In the genomic region with DNA sequence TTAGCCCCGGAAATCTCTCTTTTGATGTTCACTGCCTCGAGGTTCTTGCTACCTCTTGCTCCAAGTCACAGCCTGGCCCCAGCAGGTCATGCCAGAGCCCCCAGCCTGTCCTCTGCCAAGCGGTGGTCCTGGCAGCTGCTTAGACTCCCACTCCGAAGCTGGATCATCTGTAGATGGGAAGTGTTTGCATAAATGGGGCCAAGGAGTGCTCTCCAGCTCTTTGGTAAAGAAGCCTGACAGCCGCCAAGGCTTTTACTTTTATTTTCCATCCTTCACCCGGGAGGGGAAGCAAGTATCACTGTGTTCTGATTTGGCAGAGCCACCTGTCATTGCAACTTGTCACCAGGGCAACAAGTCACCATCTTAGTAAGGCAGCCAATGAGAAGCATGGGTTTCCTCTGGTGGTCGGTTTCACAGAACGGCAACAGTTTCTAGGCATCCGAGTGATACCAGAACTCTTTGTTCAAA, we compare ENCODE assay signal across 10 cellular contexts. TPM values are rescaled to one million over a fixed set of nuclear protein-coding genes. Genes with fewer than 3 reads are reported as not detected.
DNase-seq lines count a peak whose midpoint lies in the region; ATAC-seq and TF ChIP-seq lines count a peak whose summit lies in the region.
"Had no signal": no experiment of that assay in that cellular context is flagged by ENCODE, and none has a peak within 500 bp of the region (broad histone marks: within the 10 kb centered on the region; RNA-seq: fewer than 3 reads in every experiment).

No MANE protein-coding gene starts in this region.

- H2BK120ac ChIP-seq in neuronal stem cell (ENCODE audit: low read depth, low read length) = no peak overlapping the region

- POLR2A ChIA-PET in activated CD4-positive, alpha-beta memory T cell treated with anti-CD3 and anti-CD28 coated beads, Interleukin-2, amount 10 ng/mL, durations not matched to agents 7 days and 5 days (lab: Charles Lee) = interaction anchor here (1.1 to 1.4 kb wide), 2 partner anchors 22 to 28 kb away, joined by 3 to 5 read pairs; partner anchors contain the start of genes PET100 and TRAPPC5

- no peak overlapping the region for H3K18ac ChIP-seq in neuronal stem cell (ENCODE audit: low read length)

- H3K4me1 ChIP-seq in neuronal stem cell (ENCODE audit: control insufficient read depth in 2 of 2, insufficient read depth in 1 of 2, low read depth in 1 of 2, low read length in 2 of 2) (peaks cover 0 to 2% of the 10 kb centered on the region in 2 donors), breast epithelium (no peaks in the 10 kb centered on the region)
- H3K4me1 ChIP-seq: SJSA1 had no signal

- H3K4me3 Mint-ChIP-seq in activated CD4-positive, alpha-beta memory T cell treated with anti-CD3 and anti-CD28 coated beads, Interleukin-2, amount 10 ng/mL, durations not matched to agents 7 days and 5 days = peak overlapping the region; percentile 47

- peak; percentile 80 for ATAC-seq in HG03135 (IDR thresholded peaks at IDR 0.05; ENCODE audit: unreplicated experiment)
- ATAC-seq in GM21367 (IDR thresholded peaks at IDR 0.05; ENCODE audit: unreplicated experiment) = no peak

- H3K27ac ChIP-seq in neuronal stem cell (replicated peaks; ENCODE audit: low read length) (no peak overlapping the region), breast epithelium (no peak overlapping the region)
- H3K27ac ChIP-seq: SJSA1 had no signal

- H3K27me3 Mint-ChIP-seq in activated CD4-positive, alpha-beta memory T cell treated with anti-CD3 and anti-CD28 coated beads, Interleukin-2, amount 10 ng/mL, durations not matched to agents 7 days and 5 days = no peaks in the 10 kb centered on the region

- WGBS in neuronal stem cell (ENCODE audit: extremely low coverage in 2 of 2, insufficient read length in 2 of 2, insufficient replicate concordance in 1 of 2), 2 donors = no CpG with 5 or more reads among the region's 9 CpGs

- H2AFZ ChIP-seq in neuronal stem cell (ENCODE audit: low read length) = peak overlapping the region; percentile 79

- H3K23ac ChIP-seq in neuronal stem cell (ENCODE audit: low read depth, low read length, poor library complexity) = no peak overlapping the region

- H3K9me3 ChIP-seq in neuronal stem cell (replicated peaks in 1 of 2; ENCODE audit: control insufficient read depth in 2 of 2, insufficient read depth in 1 of 2, low read depth in 1 of 2, low read length in 2 of 2) (no peaks in the 10 kb centered on the region), breast epithelium (no peaks in the 10 kb centered on the region)
- H3K9me3 ChIP-seq: SJSA1 had no signal

- H3K14ac ChIP-seq in neuronal stem cell (ENCODE audit: low read length) = no peak overlapping the region

- peak overlapping the region; percentile 38 for H3K27ac Mint-ChIP-seq in activated CD4-positive, alpha-beta memory T cell treated with anti-CD3 and anti-CD28 coated beads, Interleukin-2, amount 10 ng/mL, durations not matched to agents 7 days and 5 days

- intact Hi-C loops in breast epithelium (cut with DNase I; ENCODE audit: low total_unique reads) = no loop called here

- H4K91ac ChIP-seq in neuronal stem cell (ENCODE audit: low read depth, low read length, poor library complexity) = no peak overlapping the region

- no peak for TF ChIP-seq CTCF in breast epithelium (IDR thresholded peaks at IDR 0.05)

- H2BK5ac ChIP-seq in neuronal stem cell (ENCODE audit: low read length) = no peak overlapping the region

- no peak overlapping the region for H3K4me3 ChIP-seq in neuronal stem cell (ENCODE audit: low read length in 2 of 2)
- no peak overlapping the region for H3K4me3 ChIP-seq in breast epithelium
- H3K4me3 ChIP-seq: SJSA1 had no signal

- no peak overlapping the region for H3K9ac ChIP-seq in neuronal stem cell (ENCODE audit: low read depth, low read length, poor library complexity)

- no peak for TF ChIP-seq POLR2A in breast epithelium (IDR thresholded peaks at IDR 0.05)

- no peak overlapping the region for H2BK12ac ChIP-seq in neuronal stem cell (ENCODE audit: low read length)

- no peak overlapping the region for H3K4me2 ChIP-seq in neuronal stem cell (ENCODE audit: insufficient read depth, low read length, poor library complexity, severe bottlenecking)

- H3K4me1 Mint-ChIP-seq in activated CD4-positive, alpha-beta memory T cell treated with anti-CD3 and anti-CD28 coated beads, Interleukin-2, amount 10 ng/mL, durations not matched to agents 7 days and 5 days = peaks cover 16% of the 10 kb centered on the region

- H3K79me1 ChIP-seq in neuronal stem cell (ENCODE audit: low read depth, low read length) = peaks cover 1% of the 10 kb centered on the region

- no peak overlapping the region for H2BK15ac ChIP-seq in neuronal stem cell (ENCODE audit: low read length)

- DNase-seq in NCI-H82 (lab: John Stamatoyannopoulos, UW) (peak; percentile 51), NCI-H82 treated with DMSO at 0.1 percent for 48 hours (lab: John Stamatoyannopoulos, UW; ENCODE audit: unreplicated experiment) (no peak), neuronal stem cell (ENCODE audit: low spot score) (no peak), breast epithelium (ENCODE audit: low spot score in 2 of 2) (no peak), ureter (ENCODE audit: low spot score) (no peak)
- peak; percentile 53 for DNase-seq in activated CD4-positive, alpha-beta memory T cell treated with anti-CD3 and anti-CD28 coated beads, Interleukin-2, amount 10 ng/mL, durations not matched to agents 7 days and 5 days

- no peak overlapping the region for H4K8ac ChIP-seq in neuronal stem cell (ENCODE audit: low read depth, low read length)

- H3K36me3 ChIP-seq in neuronal stem cell (replicated peaks in 1 of 2; ENCODE audit: control insufficient read depth in 2 of 2, insufficient read depth in 2 of 2, low read length in 2 of 2) (no peaks in the 10 kb centered on the region), breast epithelium (no peaks in the 10 kb centered on the region)
- H3K36me3 ChIP-seq: SJSA1 had no signal

- CTCF ChIA-PET in activated CD4-positive, alpha-beta memory T cell treated with anti-CD3 and anti-CD28 coated beads, Interleukin-2, amount 10 ng/mL, durations not matched to agents 7 days and 5 days (lab: Charles Lee) = interaction anchor here (1.6 to 2.2 kb wide), 2 partner anchors 23 to 211 kb away, joined by 3 to 9 read pairs; partner anchors contain the start of gene TRAPPC5

- H2AK5ac ChIP-seq in neuronal stem cell (ENCODE audit: low read depth, low read length) = peak overlapping the region; percentile 5

- no peaks in the 10 kb centered on the region for H3K27me3 ChIP-seq in neuronal stem cell (ENCODE audit: control insufficient read depth in 3 of 3, insufficient read depth in 3 of 3, low read depth in 1 of 3, low read length in 3 of 3)
- H3K27me3 ChIP-seq in breast epithelium = no peaks in the 10 kb centered on the region

- H3K9me3 Mint-ChIP-seq in activated CD4-positive, alpha-beta memory T cell treated with anti-CD3 and anti-CD28 coated beads, Interleukin-2, amount 10 ng/mL, durations not matched to agents 7 days and 5 days = no peaks in the 10 kb centered on the region

- no peak overlapping the region for H3K4ac ChIP-seq in neuronal stem cell (ENCODE audit: low read length)

- no peaks in the 10 kb centered on the region for H3K36me3 Mint-ChIP-seq in activated CD4-positive, alpha-beta memory T cell treated with anti-CD3 and anti-CD28 coated beads, Interleukin-2, amount 10 ng/mL, durations not matched to agents 7 days and 5 days (ENCODE audit: low read depth)

RNA-seq across cellular contexts. Expression of gene RETN, which starts 10.6 kb away (rescaled TPM):
- not detected for total RNA-seq in activated CD4-positive, alpha-beta memory T cell treated with anti-CD3 and anti-CD28 coated beads, Interleukin-2, amount 10 ng/mL, durations not matched to agents 7 days and 5 days
- polyA plus RNA-seq in neuronal stem cell (2013, experiment 1 of 2) = not detected
- polyA plus RNA-seq in neuronal stem cell (2013, experiment 2 of 2) = not detected
- total RNA-seq in breast epithelium (not detected), ureter (not detected)
- total RNA-seq: SJSA1 had no signal
- polyA plus RNA-seq: AG04450 had no signal

RNA-seq across cellular contexts. Expression of gene MCEMP1, which starts 18.6 kb away (rescaled TPM):
- not detected for total RNA-seq in activated CD4-positive, alpha-beta memory T cell treated with anti-CD3 and anti-CD28 coated beads, Interleukin-2, amount 10 ng/mL, durations not matched to agents 7 days and 5 days
- not detected for polyA plus RNA-seq in neuronal stem cell (2013, experiment 1 of 2)
- not detected for polyA plus RNA-seq in neuronal stem cell (2013, experiment 2 of 2)
- total RNA-seq in breast epithelium = 1 to 10 TPM in 2 of 3 donors, not detected in 1; 1.0 to 2.4 TPM
- not detected for total RNA-seq in ureter
- total RNA-seq: SJSA1 had no signal
- polyA plus RNA-seq: AG04450 had no signal

RNA-seq across cellular contexts. Expression of gene STXBP2, which starts 21.3 kb away (rescaled TPM):
- total RNA-seq in activated CD4-positive, alpha-beta memory T cell treated with anti-CD3 and anti-CD28 coated beads, Interleukin-2, amount 10 ng/mL, durations not matched to agents 7 days and 5 days = 100 to 1,000 TPM; 169 to 171 TPM
- polyA plus RNA-seq in neuronal stem cell (2013, experiment 1 of 2) = 15.8 TPM
- polyA plus RNA-seq in neuronal stem cell (2013, experiment 2 of 2) = 14.9 TPM
- total RNA-seq in breast epithelium = 10 to 100 TPM; 15.4 to 55.3 (median 37.0) TPM
- 122 TPM for total RNA-seq in ureter

RNA-seq across cellular contexts. Expression of gene TRAPPC5, which starts 22.4 kb away (rescaled TPM):
- total RNA-seq in activated CD4-positive, alpha-beta memory T cell treated with anti-CD3 and anti-CD28 coated beads, Interleukin-2, amount 10 ng/mL, durations not matched to agents 7 days and 5 days = 10 to 100 TPM; 92.5 to 94.7 TPM
- 57.8 TPM for polyA plus RNA-seq in neuronal stem cell (2013, experiment 1 of 2)
- 52.6 TPM for polyA plus RNA-seq in neuronal stem cell (2013, experiment 2 of 2)
- total RNA-seq in breast epithelium (10 to 100 TPM; 34.7 to 84.0 (median 62.6) TPM), ureter (80.8 TPM)

RNA-seq across cellular contexts. Expression of gene PCP2, which starts 24.7 kb away (rescaled TPM):
- 1 to 10 TPM; 1.9 to 2.1 TPM for total RNA-seq in activated CD4-positive, alpha-beta memory T cell treated with anti-CD3 and anti-CD28 coated beads, Interleukin-2, amount 10 ng/mL, durations not matched to agents 7 days and 5 days
- not detected for polyA plus RNA-seq in neuronal stem cell (2013, experiment 1 of 2)
- not detected for polyA plus RNA-seq in neuronal stem cell (2013, experiment 2 of 2)
- 1 to 10 TPM in 2 of 3 donors, not detected in 1; 4.9 to 6.7 TPM for total RNA-seq in breast epithelium
- 1.7 TPM for total RNA-seq in ureter
- total RNA-seq: SJSA1 had no signal
- polyA plus RNA-seq: AG04450 had no signal

Comparison
In these comparisons a context has a peak if more than half of its experiments do, and no peak if none do; other contexts are left out.
1. DNase-seq: peak in NCI-H82 (single experiment) and activated CD4-positive, alpha-beta memory T cell treated with anti-CD3 and anti-CD28 coated beads, Interleukin-2, amount 10 ng/mL, durations not matched to agents 7 days and 5 days (single experiment); none in NCI-H82 treated with DMSO at 0.1 percent for 48 hours (single experiment), neuronal stem cell (single experiment), breast epithelium (0 of 2) and ureter (single experiment).